In the genomic region with DNA sequence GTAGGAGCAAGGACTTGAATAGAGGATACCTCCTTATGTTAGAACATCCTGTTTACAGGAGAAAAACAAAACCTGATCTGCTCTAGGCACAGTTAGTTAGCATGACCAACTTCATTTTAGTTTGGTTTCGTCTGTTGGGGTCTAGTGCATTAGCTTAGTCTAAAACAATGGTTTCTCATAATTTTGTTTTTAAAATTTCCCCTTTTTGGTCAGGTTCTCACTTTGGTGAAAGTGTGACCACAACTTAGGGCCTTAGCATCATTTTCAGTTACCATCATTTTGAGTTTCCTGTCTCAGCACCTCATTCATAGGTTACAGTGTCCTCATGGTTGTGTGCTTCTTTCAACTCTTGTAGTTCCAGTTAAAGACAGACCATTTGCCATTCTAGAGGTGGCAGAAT, we compare ENCODE assay signal across 1 cellular context.
TF ChIP-seq lines count a peak whose summit lies in the region.

No MANE protein-coding gene starts in this region.

TF ChIP-seq in GM12878, 131 proteins besides CTCF, POLR2A, EP300 and RAD21 (continued from another document):
- TF ChIP-seq EGR1 (IDR thresholded peaks at IDR 0.05; ENCODE audit: borderline replicate concordance in 1 of 2, low read depth in 2 of 2, low read length in 2 of 2) (no peak), MYC (IDR thresholded peaks at IDR 0.05; ENCODE audit: insufficient read depth, insufficient read length, insufficient replicate concordance, low read length, severe bottlenecking) (no peak), DPF2 (IDR thresholded peaks at IDR 0.05) (0 out of 2 replicates have a peak, but pooled peaks have one; percentile 45), POLR2AphosphoS2 (IDR thresholded peaks at IDR 0.05; ENCODE audit: low read depth, low read length) (no peak), STAT3 (IDR thresholded peaks at IDR 0.05; ENCODE audit: low read depth, low read length) (no peak)
- TF ChIP-seq, protein P1, sequence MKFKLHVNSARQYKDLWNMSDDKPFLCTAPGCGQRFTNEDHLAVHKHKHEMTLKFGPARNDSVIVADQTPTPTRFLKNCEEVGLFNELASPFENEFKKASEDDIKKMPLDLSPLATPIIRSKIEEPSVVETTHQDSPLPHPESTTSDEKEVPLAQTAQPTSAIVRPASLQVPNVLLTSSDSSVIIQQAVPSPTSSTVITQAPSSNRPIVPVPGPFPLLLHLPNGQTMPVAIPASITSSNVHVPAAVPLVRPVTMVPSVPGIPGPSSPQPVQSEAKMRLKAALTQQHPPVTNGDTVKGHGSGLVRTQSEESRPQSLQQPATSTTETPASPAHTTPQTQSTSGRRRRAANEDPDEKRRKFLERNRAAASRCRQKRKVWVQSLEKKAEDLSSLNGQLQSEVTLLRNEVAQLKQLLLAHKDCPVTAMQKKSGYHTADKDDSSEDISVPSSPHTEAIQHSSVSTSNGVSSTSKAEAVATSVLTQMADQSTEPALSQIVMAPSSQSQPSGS (IDR thresholded peaks at IDR 0.05; ENCODE audit: low read length): peak; percentile 26; the same call in 1 of the 2 replicates
- TF ChIP-seq, protein P2, sequence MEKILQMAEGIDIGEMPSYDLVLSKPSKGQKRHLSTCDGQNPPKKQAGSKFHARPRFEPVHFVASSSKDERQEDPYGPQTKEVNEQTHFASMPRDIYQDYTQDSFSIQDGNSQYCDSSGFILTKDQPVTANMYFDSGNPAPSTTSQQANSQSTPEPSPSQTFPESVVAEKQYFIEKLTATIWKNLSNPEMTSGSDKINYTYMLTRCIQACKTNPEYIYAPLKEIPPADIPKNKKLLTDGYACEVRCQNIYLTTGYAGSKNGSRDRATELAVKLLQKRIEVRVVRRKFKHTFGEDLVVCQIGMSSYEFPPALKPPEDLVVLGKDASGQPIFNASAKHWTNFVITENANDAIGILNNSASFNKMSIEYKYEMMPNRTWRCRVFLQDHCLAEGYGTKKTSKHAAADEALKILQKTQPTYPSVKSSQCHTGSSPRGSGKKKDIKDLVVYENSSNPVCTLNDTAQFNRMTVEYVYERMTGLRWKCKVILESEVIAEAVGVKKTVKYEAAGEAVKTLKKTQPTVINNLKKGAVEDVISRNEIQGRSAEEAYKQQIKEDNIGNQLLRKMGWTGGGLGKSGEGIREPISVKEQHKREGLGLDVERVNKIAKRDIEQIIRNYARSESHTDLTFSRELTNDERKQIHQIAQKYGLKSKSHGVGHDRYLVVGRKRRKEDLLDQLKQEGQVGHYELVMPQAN (conservative IDR thresholded peaks at IDR 0.05): no peak
- TF ChIP-seq, protein P3, sequence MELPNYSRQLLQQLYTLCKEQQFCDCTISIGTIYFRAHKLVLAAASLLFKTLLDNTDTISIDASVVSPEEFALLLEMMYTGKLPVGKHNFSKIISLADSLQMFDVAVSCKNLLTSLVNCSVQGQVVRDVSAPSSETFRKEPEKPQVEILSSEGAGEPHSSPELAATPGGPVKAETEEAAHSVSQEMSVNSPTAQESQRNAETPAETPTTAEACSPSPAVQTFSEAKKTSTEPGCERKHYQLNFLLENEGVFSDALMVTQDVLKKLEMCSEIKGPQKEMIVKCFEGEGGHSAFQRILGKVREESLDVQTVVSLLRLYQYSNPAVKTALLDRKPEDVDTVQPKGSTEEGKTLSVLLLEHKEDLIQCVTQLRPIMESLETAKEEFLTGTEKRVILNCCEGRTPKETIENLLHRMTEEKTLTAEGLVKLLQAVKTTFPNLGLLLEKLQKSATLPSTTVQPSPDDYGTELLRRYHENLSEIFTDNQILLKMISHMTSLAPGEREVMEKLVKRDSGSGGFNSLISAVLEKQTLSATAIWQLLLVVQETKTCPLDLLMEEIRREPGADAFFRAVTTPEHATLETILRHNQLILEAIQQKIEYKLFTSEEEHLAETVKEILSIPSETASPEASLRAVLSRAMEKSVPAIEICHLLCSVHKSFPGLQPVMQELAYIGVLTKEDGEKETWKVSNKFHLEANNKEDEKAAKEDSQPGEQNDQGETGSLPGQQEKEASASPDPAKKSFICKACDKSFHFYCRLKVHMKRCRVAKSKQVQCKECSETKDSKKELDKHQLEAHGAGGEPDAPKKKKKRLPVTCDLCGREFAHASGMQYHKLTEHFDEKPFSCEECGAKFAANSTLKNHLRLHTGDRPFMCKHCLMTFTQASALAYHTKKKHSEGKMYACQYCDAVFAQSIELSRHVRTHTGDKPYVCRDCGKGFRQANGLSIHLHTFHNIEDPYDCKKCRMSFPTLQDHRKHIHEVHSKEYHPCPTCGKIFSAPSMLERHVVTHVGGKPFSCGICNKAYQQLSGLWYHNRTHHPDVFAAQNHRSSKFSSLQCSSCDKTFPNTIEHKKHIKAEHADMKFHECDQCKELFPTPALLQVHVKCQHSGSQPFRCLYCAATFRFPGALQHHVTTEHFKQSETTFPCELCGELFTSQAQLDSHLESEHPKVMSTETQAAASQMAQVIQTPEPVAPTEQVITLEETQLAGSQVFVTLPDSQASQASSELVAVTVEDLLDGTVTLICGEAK (IDR thresholded peaks at IDR 0.05; ENCODE audit: borderline replicate concordance): no peak
- TF ChIP-seq, protein P4, sequence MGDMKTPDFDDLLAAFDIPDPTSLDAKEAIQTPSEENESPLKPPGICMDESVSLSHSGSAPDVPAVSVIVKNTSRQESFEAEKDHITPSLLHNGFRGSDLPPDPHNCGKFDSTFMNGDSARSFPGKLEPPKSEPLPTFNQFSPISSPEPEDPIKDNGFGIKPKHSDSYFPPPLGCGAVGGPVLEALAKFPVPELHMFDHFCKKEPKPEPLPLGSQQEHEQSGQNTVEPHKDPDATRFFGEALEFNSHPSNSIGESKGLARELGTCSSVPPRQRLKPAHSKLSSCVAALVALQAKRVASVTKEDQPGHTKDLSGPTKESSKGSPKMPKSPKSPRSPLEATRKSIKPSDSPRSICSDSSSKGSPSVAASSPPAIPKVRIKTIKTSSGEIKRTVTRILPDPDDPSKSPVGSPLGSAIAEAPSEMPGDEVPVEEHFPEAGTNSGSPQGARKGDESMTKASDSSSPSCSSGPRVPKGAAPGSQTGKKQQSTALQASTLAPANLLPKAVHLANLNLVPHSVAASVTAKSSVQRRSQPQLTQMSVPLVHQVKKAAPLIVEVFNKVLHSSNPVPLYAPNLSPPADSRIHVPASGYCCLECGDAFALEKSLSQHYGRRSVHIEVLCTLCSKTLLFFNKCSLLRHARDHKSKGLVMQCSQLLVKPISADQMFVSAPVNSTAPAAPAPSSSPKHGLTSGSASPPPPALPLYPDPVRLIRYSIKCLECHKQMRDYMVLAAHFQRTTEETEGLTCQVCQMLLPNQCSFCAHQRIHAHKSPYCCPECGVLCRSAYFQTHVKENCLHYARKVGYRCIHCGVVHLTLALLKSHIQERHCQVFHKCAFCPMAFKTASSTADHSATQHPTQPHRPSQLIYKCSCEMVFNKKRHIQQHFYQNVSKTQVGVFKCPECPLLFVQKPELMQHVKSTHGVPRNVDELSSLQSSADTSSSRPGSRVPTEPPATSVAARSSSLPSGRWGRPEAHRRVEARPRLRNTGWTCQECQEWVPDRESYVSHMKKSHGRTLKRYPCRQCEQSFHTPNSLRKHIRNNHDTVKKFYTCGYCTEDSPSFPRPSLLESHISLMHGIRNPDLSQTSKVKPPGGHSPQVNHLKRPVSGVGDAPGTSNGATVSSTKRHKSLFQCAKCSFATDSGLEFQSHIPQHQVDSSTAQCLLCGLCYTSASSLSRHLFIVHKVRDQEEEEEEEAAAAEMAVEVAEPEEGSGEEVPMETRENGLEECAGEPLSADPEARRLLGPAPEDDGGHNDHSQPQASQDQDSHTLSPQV (IDR thresholded peaks at IDR 0.05): peak; percentile 93
